Comparison of ENCODE assay signal across 21 cellular contexts in the genomic region with DNA sequence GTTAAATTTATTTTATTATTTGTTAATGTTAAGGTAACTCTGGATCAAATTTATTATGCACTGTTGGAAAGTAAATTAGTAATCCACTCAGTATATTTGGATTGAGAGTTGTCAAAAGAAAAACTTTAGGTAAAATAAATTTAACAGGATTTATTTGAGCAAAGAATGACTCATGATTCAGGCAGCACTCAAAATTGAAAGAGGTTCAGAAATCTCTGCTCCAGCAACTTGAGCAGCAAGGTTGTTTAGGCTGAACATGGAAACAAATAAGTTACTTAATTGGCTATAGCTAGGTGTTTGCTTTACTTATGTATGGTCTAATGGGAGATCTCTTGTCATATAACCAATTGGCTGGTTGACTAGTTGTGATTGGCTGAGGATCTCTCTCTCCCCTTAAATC.
DNase-seq lines count a peak whose midpoint lies in the region; ATAC-seq, FAIRE-seq and TF ChIP-seq lines count a peak whose summit lies in the region.
"Had no signal": no experiment of that assay in that cellular context is flagged by ENCODE, and none has a peak within 500 bp of the region (broad histone marks: within the 10 kb centered on the region; RNA-seq: fewer than 3 reads in every experiment).

No MANE protein-coding gene starts in this region.

- no peaks in the 10 kb centered on the region for H3K9me3 ChIP-seq in HEK293 (ENCODE audit: control insufficient read depth, insufficient read depth, low read depth, low read length)
- H3K9me3 ChIP-seq in PC-3 (ENCODE audit: low read length) = no peaks in the 10 kb centered on the region
- H3K9me3 ChIP-seq in H1 (ENCODE audit: insufficient read depth in 2 of 2, low read depth in 1 of 2, low read length in 1 of 2) = no peaks in the 10 kb centered on the region
- H3K9me3 ChIP-seq in upper lobe of right lung = no peaks in the 10 kb centered on the region
- H3K9me3 ChIP-seq: BLaER1 treated with 17β-estradiol and CSF1 and Interleukin-3, amounts not matched to agents 10 nM and 100 nM; Caco-2 had no signal

- no peak overlapping the region for H3K4me2 ChIP-seq in PC-3 (ENCODE audit: low read length)
- no peak overlapping the region for H3K4me2 ChIP-seq in H1 (ENCODE audit: insufficient read depth in 1 of 2, low read depth in 2 of 2, low read length in 2 of 2)
- H3K4me2 ChIP-seq: BLaER1 treated with 17β-estradiol and CSF1 and Interleukin-3, amounts not matched to agents 10 nM and 100 nM had no signal

- no peak overlapping the region for H2AK5ac ChIP-seq in H1 (ENCODE audit: low read depth, low read length)

- H3K14ac ChIP-seq in H1 (ENCODE audit: insufficient read length) = no peak overlapping the region

- TF ChIP-seq CTCF in HEK293 (tag by site-specific recombination; IDR thresholded peaks at IDR 0.05) (no peak), PC-3 (conservative IDR thresholded peaks at IDR 0.05; ENCODE audit: low read depth, low read length) (no peak), H1 (IDR thresholded peaks at IDR 0.05; ENCODE audit: control extremely low read depth in 1 of 3, insufficient read depth in 1 of 3, low read depth in 1 of 3, low read length in 3 of 3) (no peak), upper lobe of right lung (IDR thresholded peaks at IDR 0.05) (no peak)

- BruUV-seq in PC-3 (replicated peaks; lab: Mats Ljungman, UMichigan) = no TSS peak

- H3K27me3 ChIP-seq in PC-3 (ENCODE audit: low read length) (no peaks in the 10 kb centered on the region), H1 (replicated peaks in 1 of 4; ENCODE audit: control insufficient read depth in 3 of 4, extremely low read depth in 1 of 4, insufficient read depth in 3 of 4, low read length in 3 of 4) (no peaks in the 10 kb centered on the region), upper lobe of right lung (no peaks in the 10 kb centered on the region)
- H3K27me3 ChIP-seq: BLaER1 treated with 17β-estradiol and CSF1 and Interleukin-3, amounts not matched to agents 10 nM and 100 nM had no signal

- FAIRE-seq in H1 (lab: Jason Lieb, UNC) = peak; percentile 7
- FAIRE-seq in RCC 7860 (lab: Jason Lieb, UNC) = no peak
- FAIRE-seq: D721Med, GM12891, GM19239 had no signal

- H3K18ac ChIP-seq in H1 (ENCODE audit: extremely low read depth, low read length) = no peak overlapping the region

- H2BK5ac ChIP-seq in H1 (ENCODE audit: low read depth, low read length) = no peak overlapping the region

- H3K27ac ChIP-seq in HEK293 (ENCODE audit: extremely low read depth, low read depth, low read length) = no peak overlapping the region
- H3K27ac ChIP-seq in PC-3 (ENCODE audit: low read length) = no peak overlapping the region
- H3K27ac ChIP-seq in H1 (ENCODE audit: low read depth, low read length) = no peak overlapping the region
- no peak overlapping the region for H3K27ac ChIP-seq in upper lobe of right lung
- H3K27ac ChIP-seq: BLaER1 treated with 17β-estradiol and CSF1 and Interleukin-3, amounts not matched to agents 10 nM and 100 nM; C4-2B had no signal

- intact Hi-C loops in PC-3 (cut with micrococcal nuclease) (no loop called here), upper lobe of right lung (cut with DNase I) (no loop called here)

- no peak for TF ChIP-seq EP300 in H1 (IDR thresholded peaks at IDR 0.05; ENCODE audit: borderline replicate concordance in 1 of 2, low read depth in 2 of 2, low read length in 2 of 2)

- H4K8ac ChIP-seq in H1 (ENCODE audit: extremely low read depth, insufficient read depth, low read length) = no peak overlapping the region

- no peak for TF ChIP-seq RAD21 in H1 (IDR thresholded peaks at IDR 0.05 in 1 of 2, conservative IDR thresholded peaks at IDR 0.05 in 1 of 2; ENCODE audit: low read depth in 2 of 2, low read length in 2 of 2)

- no peak overlapping the region for H2BK12ac ChIP-seq in H1 (ENCODE audit: low read depth, low read length)

- no peak overlapping the region for H2BK20ac ChIP-seq in H1 (ENCODE audit: low read length)

- no peaks in the 10 kb centered on the region for H3K9me2 ChIP-seq in PC-3 (replicated peaks; ENCODE audit: low read length)

- H3K56ac ChIP-seq in H1 (replicated peaks; ENCODE audit: insufficient read length, low read depth, low read length) = no peak overlapping the region

- no peaks in the 10 kb centered on the region for H3F3A ChIP-seq in PC-3 (ENCODE audit: low read length, unreplicated experiment)

- no peak overlapping the region for H2BK15ac ChIP-seq in H1 (ENCODE audit: low read length)

- H3K4me1 ChIP-seq in HEK293 (ENCODE audit: control insufficient read depth, insufficient read depth, low read length) (no peaks in the 10 kb centered on the region), PC-3 (ENCODE audit: insufficient read depth, low read length) (no peaks in the 10 kb centered on the region), H1 (replicated peaks in 1 of 4; ENCODE audit: control insufficient read depth in 3 of 4, insufficient read depth in 4 of 4, low read length in 3 of 4) (peaks cover 0 to 3% (median 0%) of the 10 kb centered on the region in 4 experiments; a peak in 1 of 7 replicates), upper lobe of right lung (no peaks in the 10 kb centered on the region)
- H3K4me1 ChIP-seq: BLaER1 treated with 17β-estradiol and CSF1 and Interleukin-3, amounts not matched to agents 10 nM and 100 nM; Caco-2 had no signal

- no peak overlapping the region for H4K5ac ChIP-seq in H1 (ENCODE audit: insufficient read length, low read depth, low read length)

- no peak overlapping the region for H4K91ac ChIP-seq in H1 (replicated peaks; ENCODE audit: insufficient read length, low read length)

- H3K36me3 ChIP-seq in HEK293 (ENCODE audit: control insufficient read depth in 2 of 2, insufficient read depth in 1 of 2, low read length in 2 of 2) = no peaks in the 10 kb centered on the region
- H3K36me3 ChIP-seq in PC-3 (ENCODE audit: low read depth, low read length) = no peaks in the 10 kb centered on the region
- no peaks in the 10 kb centered on the region for H3K36me3 ChIP-seq in H1 (ENCODE audit: control insufficient read depth in 2 of 4, insufficient read depth in 4 of 4, low read length in 3 of 4)
- no peaks in the 10 kb centered on the region for H3K36me3 ChIP-seq in upper lobe of right lung
- H3K36me3 ChIP-seq: BLaER1 treated with 17β-estradiol and CSF1 and Interleukin-3, amounts not matched to agents 10 nM and 100 nM had no signal

- no peaks in the 10 kb centered on the region for H3K79me1 ChIP-seq in H1 (ENCODE audit: low read depth, low read length)

- DNase-seq in PC-3 (peak; percentile 33), H1 (ENCODE audit: low read depth in 1 of 2, low spot score in 2 of 2) (no peak), superior temporal gyrus (ENCODE audit: extremely low spot score) (peak; percentile 4), RCC 7860 (ENCODE audit: low spot score) (no peak), upper lobe of right lung (no peak)
- DNase-seq: 8988T; AML-193; Caco-2; Calu3; CD4-positive, alpha-beta T cell; CD8-positive, alpha-beta T cell; DMS79 treated with DMSO at 0.1 percent for 48 hours; GF-D8 had no signal

- no peaks in the 10 kb centered on the region for H3K23me2 ChIP-seq in H1 (ENCODE audit: low read depth, low read length)

- no peak overlapping the region for H3K23ac ChIP-seq in H1 (ENCODE audit: insufficient read length)

- H2BK120ac ChIP-seq in H1 (replicated peaks; ENCODE audit: low read depth, low read length) = no peak overlapping the region

- POLR2A ChIA-PET in HEK293 (lab: Yijun Ruan, JAX) = no interaction called here
- POLR2A ChIA-PET in PC-3 (lab: Charles Lee; ENCODE audit: unreplicated experiment) = interaction anchor here (0.5 kb wide), 1 partner anchor 105 kb away, joined by 5 read pairs; no protein-coding TSS in a partner anchor
- POLR2A ChIA-PET in H1 (lab: Charles Lee; ENCODE audit: partially characterized antibody) = no interaction called here

- H3K79me2 ChIP-seq in PC-3 (ENCODE audit: low read length) (no peaks in the 10 kb centered on the region), H1 (ENCODE audit: control insufficient read depth in 1 of 2, insufficient read depth in 2 of 2, low read length in 2 of 2) (no peaks in the 10 kb centered on the region)

- H4K20me1 ChIP-seq in PC-3 (ENCODE audit: low read length) = no peaks in the 10 kb centered on the region
- no peaks in the 10 kb centered on the region for H4K20me1 ChIP-seq in H1 (replicated peaks in 1 of 2; ENCODE audit: control insufficient read depth in 1 of 2, insufficient read depth in 2 of 2, low read length in 2 of 2)
- H4K20me1 ChIP-seq: BLaER1 treated with 17β-estradiol and CSF1 and Interleukin-3, amounts not matched to agents 10 nM and 100 nM had no signal

- H2AFZ ChIP-seq in PC-3 (ENCODE audit: low read length) (no peak overlapping the region), H1 (ENCODE audit: low read length) (no peak overlapping the region)

- CTCF ChIA-PET in HEK293 (lab: Yijun Ruan, JAX) (no interaction called here), PC-3 (lab: Charles Lee) (interaction anchor here (0.6 kb wide), 1 partner anchor 42 kb away, joined by 3 read pairs; no protein-coding TSS in a partner anchor), H1 (lab: Charles Lee; ENCODE audit: partially characterized antibody) (no interaction called here)

- ATAC-seq in PC-3 = no peak
- ATAC-seq in GM21723 (IDR thresholded peaks at IDR 0.05; ENCODE audit: unreplicated experiment) = no peak
- no peak for ATAC-seq in HG03342 (IDR thresholded peaks at IDR 0.05; ENCODE audit: unreplicated experiment)
- no peak for ATAC-seq in upper lobe of right lung
- ATAC-seq: CD8-positive, alpha-beta T cell had no signal

- TF ChIP-seq POLR2A in H1 (IDR thresholded peaks at IDR 0.05; ENCODE audit: control extremely low read depth in 1 of 2, low read depth in 2 of 2, low read length in 2 of 2) = no peak

- no peak overlapping the region for H3K4ac ChIP-seq in H1 (replicated peaks; ENCODE audit: insufficient read length, low read depth, low read length)

- H3K4me3 ChIP-seq in HEK293 (ENCODE audit: low read depth, low read length) (no peak overlapping the region), PC-3 (ENCODE audit: low read length) (no peak overlapping the region), H1 (ENCODE audit: extremely low read depth in 1 of 4, insufficient read depth in 2 of 4, low read depth in 3 of 4, low read length in 4 of 4) (no peak overlapping the region), upper lobe of right lung (no peak overlapping the region)
- H3K4me3 ChIP-seq: BLaER1 treated with 17β-estradiol and CSF1 and Interleukin-3, amounts not matched to agents 10 nM and 100 nM had no signal

- H3K9ac ChIP-seq in PC-3 (ENCODE audit: low read length) (no peak overlapping the region), H1 (replicated peaks in 1 of 4; ENCODE audit: extremely low read depth in 1 of 4, low read depth in 3 of 4, low read length in 3 of 4) (no peak overlapping the region)
- H3K9ac ChIP-seq: BLaER1 treated with 17β-estradiol and CSF1 and Interleukin-3, amounts not matched to agents 10 nM and 100 nM had no signal

TF ChIP-seq in H1, 55 proteins besides CTCF, POLR2A, EP300 and RAD21 (continues in another document):
- TF ChIP-seq KDM1A (IDR thresholded peaks at IDR 0.05; ENCODE audit: borderline replicate concordance, low read length) (no peak), NRF1 (IDR thresholded peaks at IDR 0.05; ENCODE audit: low read depth, low read length) (no peak), ZNF274 (IDR thresholded peaks at IDR 0.05; ENCODE audit: borderline replicate concordance, extremely low read depth, low read length) (no peak), SIRT6 (IDR thresholded peaks at IDR 0.05; ENCODE audit: low read length) (no peak)

Comparison
In these comparisons a context has a peak if more than half of its experiments do, and no peak if none do; other contexts are left out.
1. DNase-seq: peak in PC-3 (single experiment) and superior temporal gyrus (single experiment); none in H1 (0 of 2), RCC 7860 (single experiment) and upper lobe of right lung (single experiment).